Comparison of ENCODE assay signal across 8 cellular contexts in the genomic region with DNA sequence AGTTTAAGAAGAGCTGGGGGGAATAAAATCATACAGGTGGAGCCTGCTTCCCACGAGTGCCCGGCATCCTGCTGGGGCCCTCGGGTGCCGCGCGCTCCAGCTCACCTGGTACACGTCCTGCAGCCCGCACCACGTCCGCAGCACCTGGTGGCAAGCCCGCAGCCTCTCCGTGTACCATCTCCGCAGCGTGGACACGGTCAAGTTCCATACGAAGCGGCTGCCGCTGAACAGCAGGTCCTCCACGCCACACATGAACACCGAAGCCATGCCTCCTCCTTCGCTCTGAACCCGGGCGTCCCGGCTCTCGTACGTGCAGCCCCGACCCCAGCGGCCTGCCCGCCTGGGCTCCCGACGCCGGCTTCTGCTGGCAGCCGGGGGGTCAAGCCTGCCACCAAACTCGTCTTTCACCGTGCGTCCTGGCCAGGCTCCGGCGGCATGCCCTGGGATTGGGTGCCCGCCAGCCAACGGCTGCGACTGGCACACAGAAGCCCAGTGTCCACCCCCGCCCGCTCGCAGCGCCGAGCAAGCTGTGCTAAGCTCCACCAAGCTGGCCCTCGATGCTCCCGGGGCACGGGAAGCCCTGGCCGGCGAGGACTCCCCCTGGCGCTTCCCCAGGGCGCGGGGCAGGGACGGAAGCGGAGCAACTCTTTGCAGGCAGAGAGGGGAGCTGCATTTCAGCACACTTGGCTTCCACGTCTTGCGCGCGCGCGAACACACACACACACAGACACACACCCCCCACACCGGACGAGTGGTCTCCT. TPM values are rescaled to one million over a fixed set of nuclear protein-coding genes. Genes with fewer than 3 reads are reported as not detected.
DNase-seq lines count a peak whose midpoint lies in the region; ATAC-seq lines count a peak whose summit lies in the region.

Gene FRMD4B (minus strand): TSS at position 366 of the 761 bp plus-strand sequence. CDS start 99 bp downstream, at position 267.

- no CpG with 5 or more reads among the region's 64 CpGs for WGBS in mesendoderm (ENCODE audit: extremely low coverage, insufficient coverage, low lambda C conversion rate)

- CTCF ChIA-PET in CD8-positive, alpha-beta memory T cell (lab: Charles Lee), result no interaction called here

- peak within 1 kb of the TSS; percentile 12 for H3K4me3 ChIP-seq in CD8-positive, alpha-beta memory T cell (ENCODE audit: low read length)
- H3K4me3 ChIP-seq in mesendoderm (ENCODE audit: low read length), result no peak within 1 kb of the TSS

- H3K23ac ChIP-seq in mesendoderm (ENCODE audit: low read length), result no peak within 1 kb of the TSS

- peak within 1 kb of the TSS; percentile 7 for H3K4me2 ChIP-seq in mesendoderm (ENCODE audit: low read length)

- peaks cover 9% of the 10 kb centered on the region for H3K4me1 ChIP-seq in CD8-positive, alpha-beta memory T cell (ENCODE audit: insufficient read depth, low read length)
- no peaks in the 10 kb centered on the region for H3K4me1 ChIP-seq in mesendoderm (ENCODE audit: control insufficient read depth, low read depth, low read length)

- no peak within 1 kb of the TSS for H3K18ac ChIP-seq in mesendoderm (ENCODE audit: low read length)

- no peaks in the 10 kb centered on the region for H3K36me3 ChIP-seq in CD8-positive, alpha-beta memory T cell (ENCODE audit: insufficient read depth, low read length)
- no peaks in the 10 kb centered on the region for H3K36me3 ChIP-seq in mesendoderm (ENCODE audit: control insufficient read depth, insufficient read depth, low read length)

- H3K9me3 ChIP-seq in CD8-positive, alpha-beta memory T cell (ENCODE audit: low read length), result no peaks in the 10 kb centered on the region

- H3K4ac ChIP-seq in mesendoderm (ENCODE audit: low read depth, low read length), result no peak within 1 kb of the TSS

- H2BK120ac ChIP-seq in mesendoderm (ENCODE audit: low read depth, low read length), result no peak within 1 kb of the TSS

- H2AK5ac ChIP-seq in mesendoderm (ENCODE audit: low read length), result no peak within 1 kb of the TSS

- no peaks in the 10 kb centered on the region for H3K79me2 ChIP-seq in mesendoderm (ENCODE audit: control insufficient read depth, insufficient read depth, low read length)

- peak; percentile 53 for ATAC-seq in HG02885 (IDR thresholded peaks at IDR 0.05; ENCODE audit: poor library complexity, unreplicated experiment)
- ATAC-seq in stimulated activated naive B cell treated with anti-CD40 and anti-IgM and Interleukin-4, amounts not matched to agents 10 μg/mL and 1 μg/mL and 100 μg/mL, for 72 hours (replicated peaks), result peak; percentile 62 to 67

- no peaks in the 10 kb centered on the region for H3K36me3 Mint-ChIP-seq in CD8-positive, alpha-beta memory T cell
- no peaks in the 10 kb centered on the region for H3K36me3 Mint-ChIP-seq in stimulated activated naive B cell treated with anti-CD40 and anti-IgM and Interleukin-4, amounts not matched to agents 10 μg/mL and 1 μg/mL and 100 μg/mL, for 72 hours

- no peak within 1 kb of the TSS for H4K5ac ChIP-seq in mesendoderm (ENCODE audit: low read length)

- peak within 1 kb of the TSS; percentile 60 to 83 (median 73) for H3K4me3 Mint-ChIP-seq in CD8-positive, alpha-beta memory T cell
- peak within 1 kb of the TSS; percentile 75 to 82 for H3K4me3 Mint-ChIP-seq in stimulated activated naive B cell treated with anti-CD40 and anti-IgM and Interleukin-4, amounts not matched to agents 10 μg/mL and 1 μg/mL and 100 μg/mL, for 72 hours

- no peaks in the 10 kb centered on the region for H3K79me1 ChIP-seq in mesendoderm (ENCODE audit: low read length)

- H3K4me1 Mint-ChIP-seq in CD8-positive, alpha-beta memory T cell, result peaks cover 9 to 19% (median 13%) of the 10 kb centered on the region in 3 donors
- peaks cover 5 to 25% of the 10 kb centered on the region in 2 donors for H3K4me1 Mint-ChIP-seq in stimulated activated naive B cell treated with anti-CD40 and anti-IgM and Interleukin-4, amounts not matched to agents 10 μg/mL and 1 μg/mL and 100 μg/mL, for 72 hours

- peak in 1 of 5 donors; percentile 13 for DNase-seq in CD8-positive, alpha-beta memory T cell
- DNase-seq in activated CD8-positive, alpha-beta memory T cell treated with anti-CD3 and anti-CD28 coated beads for 24 hours, result peak; percentile 70
- DNase-seq in epithelial cell of prostate (ENCODE audit: low read depth, low spot score) (no peak), mesendoderm (peak; percentile 49), SIG-M5 (lab: John Stamatoyannopoulos, UW) (no peak)
- peak; percentile 9 for DNase-seq in stimulated activated naive B cell treated with anti-CD40 and anti-IgM and Interleukin-4, amounts not matched to agents 10 μg/mL and 1 μg/mL and 100 μg/mL, for 72 hours
- DNase-seq in stimulated activated naive CD4-positive, alpha-beta T cell treated with Interleukin-2 at 50 U/mL for 16 hours (lab: John Stamatoyannopoulos, UW), result no peak

- no peak within 1 kb of the TSS for H2BK5ac ChIP-seq in mesendoderm (ENCODE audit: low read length)

- no peak within 1 kb of the TSS for H2BK15ac ChIP-seq in mesendoderm (replicated peaks; ENCODE audit: low read depth)

- H3K9ac ChIP-seq in mesendoderm (ENCODE audit: low read length), result peak within 1 kb of the TSS; percentile 8

- peaks cover 37 to 76% of the 10 kb centered on the region in 2 donors for H3K27me3 Mint-ChIP-seq in CD8-positive, alpha-beta memory T cell
- H3K27me3 Mint-ChIP-seq in stimulated activated naive B cell treated with anti-CD40 and anti-IgM and Interleukin-4, amounts not matched to agents 10 μg/mL and 1 μg/mL and 100 μg/mL, for 72 hours, result peaks cover 23 to 25% of the 10 kb centered on the region in 2 donors

- no peak within 1 kb of the TSS for H4K8ac ChIP-seq in mesendoderm (ENCODE audit: low read depth, low read length)

- no peak within 1 kb of the TSS for H3K27ac Mint-ChIP-seq in CD8-positive, alpha-beta memory T cell
- no peak within 1 kb of the TSS for H3K27ac Mint-ChIP-seq in stimulated activated naive B cell treated with anti-CD40 and anti-IgM and Interleukin-4, amounts not matched to agents 10 μg/mL and 1 μg/mL and 100 μg/mL, for 72 hours

- POLR2A ChIA-PET in CD8-positive, alpha-beta memory T cell (lab: Charles Lee), result interaction anchor here (0.9 kb wide), 1 partner anchor 9 kb away, joined by 3 read pairs; no protein-coding TSS in a partner anchor

- no peaks in the 10 kb centered on the region for H3K9me3 Mint-ChIP-seq in CD8-positive, alpha-beta memory T cell
- H3K9me3 Mint-ChIP-seq in stimulated activated naive B cell treated with anti-CD40 and anti-IgM and Interleukin-4, amounts not matched to agents 10 μg/mL and 1 μg/mL and 100 μg/mL, for 72 hours, result no peaks in the 10 kb centered on the region

- peaks cover 18% of the 10 kb centered on the region for H3K27me3 ChIP-seq in CD8-positive, alpha-beta memory T cell (ENCODE audit: insufficient read depth, low read length, poor library complexity, severe bottlenecking)
- peaks cover 9% of the 10 kb centered on the region for H3K27me3 ChIP-seq in mesendoderm (ENCODE audit: insufficient read depth, low read length, poor library complexity)

- H3K27ac ChIP-seq in CD8-positive, alpha-beta memory T cell (ENCODE audit: low read depth, low read length), result no peak within 1 kb of the TSS
- H3K27ac ChIP-seq in epithelial cell of prostate (peak within 1 kb of the TSS; percentile 25), mesendoderm (ENCODE audit: low read depth, low read length) (no peak within 1 kb of the TSS)

- peak within 1 kb of the TSS; percentile 6 for H3K56ac ChIP-seq in mesendoderm (ENCODE audit: low read length)

RNA-seq across cellular contexts. Expression of gene FRMD4B, which starts in this region (rescaled TPM):
- 10 to 100 TPM; 40.3 to 41.1 TPM for total RNA-seq in CD8-positive, alpha-beta memory T cell
- 3.0 TPM for polyA plus RNA-seq in CD8-positive, alpha-beta memory T cell
- polyA plus RNA-seq in mesendoderm (2013, experiment 1 of 2), result 2.9 TPM
- 3.6 TPM for polyA plus RNA-seq in mesendoderm (2013, experiment 2 of 2)

Comparison
In these comparisons a context has a peak if more than half of its experiments do, and no peak if none do; other contexts are left out.
1. DNase-seq: peak in activated CD8-positive, alpha-beta memory T cell treated with anti-CD3 and anti-CD28 coated beads for 24 hours (single experiment), mesendoderm (single experiment) and stimulated activated naive B cell treated with anti-CD40 and anti-IgM and Interleukin-4, amounts not matched to agents 10 μg/mL and 1 μg/mL and 100 μg/mL, for 72 hours (single experiment); none in epithelial cell of prostate (single experiment), stimulated activated naive CD4-positive, alpha-beta T cell treated with Interleukin-2 at 50 U/mL for 16 hours (single experiment) and SIG-M5 (single experiment).